In the genomic region with DNA sequence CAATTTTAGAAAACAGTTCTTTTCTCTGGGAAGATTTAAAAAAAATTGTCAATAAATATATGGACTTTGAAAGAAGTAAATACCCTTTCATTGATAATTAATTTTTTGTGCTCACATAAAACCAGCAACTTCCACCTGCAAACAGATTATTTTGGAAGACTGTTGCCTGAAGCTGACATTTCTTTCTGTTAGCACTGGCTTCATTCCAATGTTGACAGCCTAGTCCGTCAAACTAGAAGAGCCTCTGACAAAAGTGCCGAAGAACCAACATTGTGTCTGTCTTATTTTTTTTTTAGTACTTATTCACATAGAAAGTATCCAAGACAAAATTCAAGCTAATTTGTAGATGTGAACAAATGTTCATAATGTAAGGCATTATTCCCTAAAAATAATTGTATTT, we compare ENCODE assay signal across 21 cellular contexts.
"Had no signal": no experiment of that assay in that cellular context is flagged by ENCODE, and none has a peak within 500 bp of the region (broad histone marks: within the 10 kb centered on the region; RNA-seq: fewer than 3 reads in every experiment).

No MANE protein-coding gene starts in this region.

- ATAC-seq: pancreas; right cardiac atrium; stimulated activated memory B cell treated with anti-CD40 and anti-IgM and Interleukin-4, amounts not matched to agents 10 μg/mL and 1 μg/mL and 100 μg/mL, for 72 hours had no signal

- H3K9me3 ChIP-seq: esophagus squamous epithelium, left ventricle myocardium inferior, pancreas, upper lobe of left lung, uterus had no signal

- H3K27ac ChIP-seq: esophagus squamous epithelium, left ventricle myocardium inferior, pancreas, tibial artery, upper lobe of left lung, uterus had no signal

- H3K27ac Mint-ChIP-seq: dendritic cell treated with granulocyte-macrophage colony-stimulating factor and Interleukin-4, amounts not matched to agents 40 ng/mL and 50 ng/mL, for 4 days; immature natural killer cell; naive B cell; nephron; progenitor cell of endocrine pancreas; stimulated activated memory B cell treated with anti-CD40 and anti-IgM and Interleukin-4, amounts not matched to agents 10 μg/mL and 1 μg/mL and 100 μg/mL, for 72 hours; stimulated activated naive CD8-positive, alpha-beta T cell treated with anti-CD3 and anti-CD28 coated beads, Interleukin-15, Interleukin-2, amounts not matched to agents 100 ng/mL and 50 ng/mL, for 24 hours had no signal

- H3K27me3 ChIP-seq: esophagus squamous epithelium, pancreas, tibial artery, upper lobe of left lung, uterus had no signal

- H3K36me3 Mint-ChIP-seq: immature natural killer cell; naive B cell; stimulated activated memory B cell treated with anti-CD40 and anti-IgM and Interleukin-4, amounts not matched to agents 10 μg/mL and 1 μg/mL and 100 μg/mL, for 72 hours had no signal

- H3K4me1 ChIP-seq: esophagus squamous epithelium, left ventricle myocardium inferior, pancreas, tibial artery, upper lobe of left lung, uterus had no signal

- DNase-seq: esophagus squamous epithelium; foreskin fibroblast; immature natural killer cell; left ventricle myocardium inferior; mesenchymal stem cell; midbrain; naive B cell; occipital lobe; pancreas; right cardiac atrium; stimulated activated CD4-positive, alpha-beta T cell treated with anti-CD3 and anti-CD28 coated beads, Interleukin-4, amount 100 ng/mL, for 1 hour; stimulated activated CD8-positive, alpha-beta memory T cell treated with anti-CD3 and anti-CD28 coated beads, Interleukin-4, amount 100 ng/mL, for 48 hours; tibial artery; uterus had no signal

- H3K9me3 Mint-ChIP-seq: nephron; stimulated activated memory B cell treated with anti-CD40 and anti-IgM and Interleukin-4, amounts not matched to agents 10 μg/mL and 1 μg/mL and 100 μg/mL, for 72 hours; stimulated activated naive CD8-positive, alpha-beta T cell treated with anti-CD3 and anti-CD28 coated beads, Interleukin-15, Interleukin-2, amounts not matched to agents 100 ng/mL and 50 ng/mL, for 24 hours had no signal

- H3K4me3 ChIP-seq: esophagus squamous epithelium, left ventricle myocardium inferior, lung, pancreas, tibial artery, upper lobe of left lung, uterus had no signal

- H3K4me1 Mint-ChIP-seq: immature natural killer cell; naive B cell; nephron; stimulated activated memory B cell treated with anti-CD40 and anti-IgM and Interleukin-4, amounts not matched to agents 10 μg/mL and 1 μg/mL and 100 μg/mL, for 72 hours had no signal

- H3K36me3 ChIP-seq: esophagus squamous epithelium, left ventricle myocardium inferior, pancreas, tibial artery, upper lobe of left lung, uterus had no signal

- H3K4me3 Mint-ChIP-seq: dendritic cell treated with granulocyte-macrophage colony-stimulating factor and Interleukin-4, amounts not matched to agents 40 ng/mL and 50 ng/mL, for 4 days; immature natural killer cell; naive B cell; nephron; stimulated activated memory B cell treated with anti-CD40 and anti-IgM and Interleukin-4, amounts not matched to agents 10 μg/mL and 1 μg/mL and 100 μg/mL, for 72 hours; stimulated activated naive CD8-positive, alpha-beta T cell treated with anti-CD3 and anti-CD28 coated beads, Interleukin-15, Interleukin-2, amounts not matched to agents 100 ng/mL and 50 ng/mL, for 24 hours had no signal
